Comparison of ENCODE assay signal across 1 cellular context in genomic region chr20:31572701-31573554, GRCh38.
TF ChIP-seq lines count a peak whose summit lies in the region.

No MANE protein-coding gene starts in this region.

TF ChIP-seq in K562, 482 proteins besides CTCF, POLR2A, EP300 and RAD21 (continued from another document and continues in another):
- TF ChIP-seq ARID4B (CRISPR knock-in tag; IDR thresholded peaks at IDR 0.05) = no peak; the same call in 1 of the 2 replicates
- peak; percentile 23; the same call in 1 of the 2 replicates for TF ChIP-seq POLR2AphosphoS2 (IDR thresholded peaks at IDR 0.05; ENCODE audit: low read length)
- TF ChIP-seq ZNF592 (IDR thresholded peaks at IDR 0.05) = peak; percentile 99
- peak; percentile 59 for TF ChIP-seq TBP (optimal IDR thresholded peaks at IDR 0.05; ENCODE audit: low read depth, low read length)
- no peak for TF ChIP-seq ARID3B (CRISPR knock-in tag; IDR thresholded peaks at IDR 0.05; ENCODE audit: borderline replicate concordance)
- TF ChIP-seq MLLT1 (IDR thresholded peaks at IDR 0.05) = peak; percentile 48 to 60; a peak in 1 of 4 replicates
- TF ChIP-seq IRF9 (tag; IDR thresholded peaks at IDR 0.05) = peak; percentile 84
- no peak for TF ChIP-seq ZNF140 (CRISPR knock-in tag; IDR thresholded peaks at IDR 0.05)
- no peak for TF ChIP-seq USF1 (CRISPR knock-in tag; IDR thresholded peaks at IDR 0.05)
- no peak for TF ChIP-seq ZNF518B (CRISPR knock-in tag; IDR thresholded peaks at IDR 0.05)
- no peak for TF ChIP-seq RBM25 (IDR thresholded peaks at IDR 0.05; ENCODE audit: low read depth, low read length, severe bottlenecking)
- peak; percentile 82; the same call in 1 of the 2 replicates for TF ChIP-seq ZNF449 (CRISPR knock-in tag; IDR thresholded peaks at IDR 0.05)
- TF ChIP-seq YY1 (IDR thresholded peaks at IDR 0.05; ENCODE audit: borderline replicate concordance in 1 of 3, control insufficient read depth in 1 of 3, extremely low read depth in 1 of 3, insufficient read depth in 3 of 3, insufficient read length in 1 of 3, insufficient replicate concordance in 2 of 3, low read depth in 1 of 3, low read length in 2 of 3) = peak; percentile 38 to 90 (median 77)
- no peak for TF ChIP-seq XRCC4 (IDR thresholded peaks at IDR 0.05; ENCODE audit: extremely low read depth, insufficient read depth, insufficient read length)
- TF ChIP-seq ZKSCAN8 (CRISPR knock-in tag; IDR thresholded peaks at IDR 0.05) = no peak; the same call in 1 of the 2 replicates
- TF ChIP-seq PATZ1 (CRISPR knock-in tag; IDR thresholded peaks at IDR 0.05; ENCODE audit: borderline replicate concordance) = 0 out of 2 replicates have a peak, but pooled peaks have one; percentile 52
- TF ChIP-seq TAF7 (tag; IDR thresholded peaks at IDR 0.05) = peak; percentile 73
- TF ChIP-seq RBM39 (optimal IDR thresholded peaks at IDR 0.05; ENCODE audit: low read depth, low read length) = no peak
- peak; percentile 86; the same call in 1 of the 2 replicates for TF ChIP-seq RNF2 (IDR thresholded peaks at IDR 0.05)
- TF ChIP-seq CBFB (CRISPR knock-in tag; IDR thresholded peaks at IDR 0.05) = no peak
- peak in 1 of 2 experiments; percentile 43; a peak in 1 of 4 replicates for TF ChIP-seq FOXA3 (CRISPR knock-in tag; conservative IDR thresholded peaks at IDR 0.05 in 1 of 2, IDR thresholded peaks at IDR 0.05 in 1 of 2)
- TF ChIP-seq CHD2 (IDR thresholded peaks at IDR 0.05; ENCODE audit: low read depth, low read length) = peak; percentile 9; the same call in 1 of the 2 replicates
- TF ChIP-seq HMG20B (CRISPR knock-in tag; IDR thresholded peaks at IDR 0.05) = no peak
- peak; percentile 63 for TF ChIP-seq MTA2 (IDR thresholded peaks at IDR 0.05; ENCODE audit: low read depth)
- TF ChIP-seq ZNF274 (IDR thresholded peaks at IDR 0.05; ENCODE audit: borderline replicate concordance, low read depth, low read length) = no peak
- TF ChIP-seq STAT5B (CRISPR knock-in tag; IDR thresholded peaks at IDR 0.05) = no peak
- TF ChIP-seq CBX5 (IDR thresholded peaks at IDR 0.05; ENCODE audit: borderline replicate concordance, low read depth) = no peak
